ENCODE assay signal across 16 cellular contexts in the genomic region with DNA sequence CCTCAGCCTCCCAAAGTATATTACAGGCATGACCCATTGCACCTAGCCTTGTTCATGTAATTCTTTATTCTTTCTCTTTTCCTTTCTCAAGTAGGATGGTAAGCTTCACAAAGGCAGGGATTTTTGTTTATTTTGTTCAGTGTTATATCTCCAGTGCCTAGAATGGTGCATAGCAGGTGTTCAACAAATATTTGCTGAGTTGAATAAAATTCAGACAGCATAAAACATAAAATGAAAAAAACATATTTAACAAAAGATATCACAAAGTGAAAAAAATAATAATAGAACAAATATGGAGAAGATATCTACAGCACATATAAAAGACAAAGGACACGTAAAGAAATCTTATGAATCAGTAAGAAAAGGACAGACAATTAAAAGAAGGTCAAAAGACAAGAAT. TPM values are rescaled to one million over a fixed set of nuclear protein-coding genes. Genes with fewer than 3 reads are reported as not detected.
DNase-seq lines count a peak whose midpoint lies in the region; ATAC-seq and TF ChIP-seq lines count a peak whose summit lies in the region.
"Had no signal": no experiment of that assay in that cellular context is flagged by ENCODE, and none has a peak within 500 bp of the region (broad histone marks: within the 10 kb centered on the region; RNA-seq: fewer than 3 reads in every experiment).

No MANE protein-coding gene starts in this region.

- H2BK20ac ChIP-seq in IMR-90 (ENCODE audit: low read depth, low read length) = no peak overlapping the region

- no peak overlapping the region for H4K91ac ChIP-seq in IMR-90 (ENCODE audit: insufficient read depth, low read depth, low read length)

- no peak overlapping the region for H2BK5ac ChIP-seq in IMR-90 (ENCODE audit: low read depth, low read length, poor library complexity, severe bottlenecking)

- intact Hi-C loops in IMR-90 (cut with micrococcal nuclease) (no loop called here), ascending aorta (cut with DNase I) (no loop called here), tibial artery (cut with DNase I; ENCODE audit: low total_unique reads) (loop anchor here (10.0 kb wide), 1 partner anchor 1872 kb away; no protein-coding TSS in a partner anchor)

- CTCF ChIA-PET in IMR-90 (lab: Yijun Ruan, JAX) = interaction anchor here (0.6 kb wide), 1 partner anchor 108 kb away, joined by 7 read pairs; no protein-coding TSS in a partner anchor

- H2AFZ ChIP-seq in IMR-90 (replicated peaks; ENCODE audit: low read length, poor library complexity) = no peak overlapping the region
- H2AFZ ChIP-seq in smooth muscle cell (ENCODE audit: low read depth) = no peak overlapping the region

- TF ChIP-seq POLR2A in IMR-90 (IDR thresholded peaks at IDR 0.05; ENCODE audit: low read depth, low read length) = no peak

- TF ChIP-seq RAD21 in IMR-90 (IDR thresholded peaks at IDR 0.05; ENCODE audit: low read length) = no peak

- H2AK5ac ChIP-seq in IMR-90 (ENCODE audit: low read depth, low read length) = no peak overlapping the region

- H3K4me1 ChIP-seq in IMR-90 (ENCODE audit: control insufficient read depth, insufficient read depth, low read length) (peaks cover 9% of the 10 kb centered on the region), ascending aorta (peaks cover 3 to 33% of the 10 kb centered on the region in 2 donors), smooth muscle cell (ENCODE audit: low read depth) (no peaks in the 10 kb centered on the region), tibial artery (peaks cover 0 to 73% (median 27%) of the 10 kb centered on the region in 4 donors)

- H3K9me1 ChIP-seq in IMR-90 (ENCODE audit: insufficient read depth, low read length) = peaks cover 9% of the 10 kb centered on the region

- no peak overlapping the region for H3K4ac ChIP-seq in IMR-90 (ENCODE audit: low read depth, low read length)

- in situ Hi-C loops in IMR-90 (cut with MboI; ENCODE audit: low sequenced_read_pairs) = no loop called here

- no peak overlapping the region for H4K5ac ChIP-seq in IMR-90 (ENCODE audit: low read depth, low read length)

- H2BK15ac ChIP-seq in IMR-90 (ENCODE audit: low read depth, low read length) = no peak overlapping the region

- H2AK9ac ChIP-seq in IMR-90 (replicated peaks; ENCODE audit: low read depth, low read length, poor library complexity) = no peak overlapping the region

- H3K27ac ChIP-seq in IMR-90 (ENCODE audit: insufficient read depth, low read length) = no peak overlapping the region
- H3K27ac ChIP-seq in ascending aorta = peak overlapping the region; percentile 58 to 59
- H3K27ac ChIP-seq in smooth muscle cell (ENCODE audit: low read depth) = peak overlapping the region; percentile 51
- peak overlapping the region; percentile 57 to 59 for H3K27ac ChIP-seq in tibial artery
- H3K27ac ChIP-seq: C4-2B had no signal

- H3K4me3 ChIP-seq in IMR-90 (ENCODE audit: insufficient read depth, low read depth, low read length) (no peak overlapping the region), ascending aorta (no peak overlapping the region), smooth muscle cell (no peak overlapping the region), tibial artery (no peak overlapping the region)

- no peak for DNase-seq in IMR-90
- DNase-seq in ascending aorta (ENCODE audit: low spot score in 2 of 2) = no peak
- DNase-seq in smooth muscle cell (lab: John Stamatoyannopoulos, UW; ENCODE audit: unreplicated experiment) = no peak
- no peak for DNase-seq in tibial artery
- no peak for DNase-seq in NAMALWA (ENCODE audit: low spot score)
- no peak for DNase-seq in activated CD4-positive, CD25-positive, alpha-beta regulatory T cell treated with anti-CD3 and anti-CD28 coated beads, Interleukin-2, amount 50 U/mL, for 72 hours
- no peak for DNase-seq in activated CD4-positive, alpha-beta T cell treated with anti-CD3 and anti-CD28 coated beads for 48 hours
- DNase-seq: AML-193; CD4-positive, alpha-beta T cell; DMS153; DMS79 treated with DMSO at 0.1 percent for 48 hours; GF-D8; GOT3; H7 had no signal

- no peak overlapping the region for H3K56ac ChIP-seq in IMR-90 (ENCODE audit: extremely low read depth, insufficient read depth, low read length)

- BruUV-seq in IMR-90 (replicated peaks; lab: Mats Ljungman, UMichigan) = no TSS peak

- no peak overlapping the region for H3K4me2 ChIP-seq in IMR-90 (ENCODE audit: low read depth, low read length)
- H3K4me2 ChIP-seq in smooth muscle cell = no peak overlapping the region

- ATAC-seq in IMR-90 (ENCODE audit: low read depth) = no peak
- ATAC-seq: HCT116 had no signal

- peaks cover 3% of the 10 kb centered on the region; the same call in 1 of the 2 replicates for H4K20me1 ChIP-seq in IMR-90 (ENCODE audit: insufficient read depth, low read length)
- peaks cover 56% of the 10 kb centered on the region for H4K20me1 ChIP-seq in smooth muscle cell (ENCODE audit: low read depth)

- dilution Hi-C loops in IMR-90 (cut with HindIII; ENCODE audit: low sequenced_read_pairs, unreplicated experiment) = no loop called here

- TF ChIP-seq CTCF in IMR-90 (conservative IDR thresholded peaks at IDR 0.05; ENCODE audit: low read depth, low read length) = no peak
- TF ChIP-seq CTCF in ascending aorta (IDR thresholded peaks at IDR 0.05) = no peak
- no peak for TF ChIP-seq CTCF in smooth muscle cell (IDR thresholded peaks at IDR 0.05; ENCODE audit: borderline replicate concordance, insufficient read depth, poor library complexity, severe bottlenecking)
- TF ChIP-seq CTCF in tibial artery (IDR thresholded peaks at IDR 0.05) = no peak

- H3K9me3 ChIP-seq in IMR-90 (ENCODE audit: control insufficient read depth, insufficient read depth, low read length) (no peaks in the 10 kb centered on the region), ascending aorta (no peaks in the 10 kb centered on the region), smooth muscle cell (replicated peaks; ENCODE audit: low read depth) (no peaks in the 10 kb centered on the region), tibial artery (no peaks in the 10 kb centered on the region)

- H2BK120ac ChIP-seq in IMR-90 (ENCODE audit: low read depth, low read length) = no peak overlapping the region

- no peak overlapping the region for H4K8ac ChIP-seq in IMR-90 (ENCODE audit: low read depth in 2 of 2, low read length in 2 of 2)

- H3K79me1 ChIP-seq in IMR-90 (ENCODE audit: low read depth in 1 of 2, low read length in 2 of 2) = peaks cover 19 to 35% of the 10 kb centered on the region in 2 experiments

- H3K18ac ChIP-seq in IMR-90 (ENCODE audit: low read depth, low read length) = no peak overlapping the region

- no peak overlapping the region for H3K23ac ChIP-seq in IMR-90 (ENCODE audit: low read depth, low read length)

- H3K36me3 ChIP-seq in IMR-90 (ENCODE audit: control insufficient read depth, insufficient read depth, low read length) (no peaks in the 10 kb centered on the region; the same call in 1 of the 2 replicates), ascending aorta (no peaks in the 10 kb centered on the region), smooth muscle cell (ENCODE audit: low read depth) (no peaks in the 10 kb centered on the region), tibial artery (no peaks in the 10 kb centered on the region)

- H3K14ac ChIP-seq in IMR-90 (replicated peaks; ENCODE audit: low read depth, low read length) = no peak overlapping the region

- WGBS in IMR-90 (ENCODE audit: extremely low coverage in 2 of 2, insufficient read length in 1 of 2), 2 experiments = no CpG with 5 or more reads among the region's 1 CpG
- WGBS in smooth muscle cell (ENCODE audit: low lambda C conversion rate) = 95% methylated on average over 1 of the region's 1 CpG

- H3K9ac ChIP-seq in IMR-90 (ENCODE audit: low read depth, low read length) = no peak overlapping the region
- H3K9ac ChIP-seq in smooth muscle cell (ENCODE audit: low read depth) = no peak overlapping the region

- H3K27me3 ChIP-seq in IMR-90 (ENCODE audit: control insufficient read depth, insufficient read depth, low read length) (no peaks in the 10 kb centered on the region), ascending aorta (no peaks in the 10 kb centered on the region), smooth muscle cell (ENCODE audit: low read depth) (no peaks in the 10 kb centered on the region), tibial artery (no peaks in the 10 kb centered on the region)

- H3F3A ChIP-seq in smooth muscle cell (ENCODE audit: low read depth) = peaks cover 3% of the 10 kb centered on the region

- POLR2A ChIA-PET in IMR-90 (lab: Charles Lee; ENCODE audit: unreplicated experiment) = no interaction called here

- peaks cover 15% of the 10 kb centered on the region for H3K79me2 ChIP-seq in smooth muscle cell (ENCODE audit: low read depth)

TF ChIP-seq in IMR-90, 13 proteins besides CTCF, POLR2A, EP300 and RAD21:
- 0 out of 2 replicates have a peak, but pooled peaks have one; percentile 17 for TF ChIP-seq MAFK (IDR thresholded peaks at IDR 0.05; ENCODE audit: low read depth, low read length)
- TF ChIP-seq CHD1 (IDR thresholded peaks at IDR 0.05; ENCODE audit: low read depth, low read length) = no peak
TF ChIP-seq in IMR-90: peak in this region for 1.

RNA-seq across cellular contexts. Expression of gene PREPL, which starts 8.8 kb away (rescaled TPM):
- 39.6 and 59.2 TPM in 2 replicates for total RNA-seq in IMR-90 (2012; rRNA removed)
- 22.8 and 27.6 TPM in 2 replicates for polyA plus RNA-seq in IMR-90 (2012; rRNA removed)
- 3.9 and 4.9 TPM in 2 replicates for polyA plus RNA-seq in IMR-90 (2012; cell fraction: cytosol; rRNA removed)
- 2.5 and 37.3 TPM in 2 replicates for polyA plus RNA-seq in IMR-90 (2012; cell fraction: nucleus; rRNA removed; ENCODE audit: low replicate concordance)
- total RNA-seq in ascending aorta = 22.6 TPM
- 43.8 and 45.4 TPM in 2 replicates for total RNA-seq in smooth muscle cell
- 16.2 and 16.7 TPM in 2 replicates for polyA plus RNA-seq in smooth muscle cell

RNA-seq across cellular contexts. Expression of gene CAMKMT, which starts 9.2 kb away (rescaled TPM):
- total RNA-seq in IMR-90 (2012; rRNA removed) = 6.7 and 6.8 TPM in 2 replicates
- 3.7 and 4.4 TPM in 2 replicates for polyA plus RNA-seq in IMR-90 (2012; rRNA removed)
- 2.0 and 3.1 TPM in 2 replicates for polyA plus RNA-seq in IMR-90 (2012; cell fraction: cytosol; rRNA removed)
- polyA plus RNA-seq in IMR-90 (2012; cell fraction: nucleus; rRNA removed; ENCODE audit: low replicate concordance) = 0.95 and 3.8 TPM in 2 replicates
- total RNA-seq in ascending aorta = 5.1 TPM
- total RNA-seq in smooth muscle cell = 4.2 and 7.6 TPM in 2 replicates
- 7.2 and 9.1 TPM in 2 replicates for polyA plus RNA-seq in smooth muscle cell
